In genomic region chr12:40646891-40647290, GRCh38 we compare ENCODE assay signal across 18 cellular contexts. TPM values are rescaled to one million over a fixed set of nuclear protein-coding genes. Genes with fewer than 3 reads are reported as not detected.
"Had no signal": no experiment of that assay in that cellular context is flagged by ENCODE, and none has a peak within 500 bp of the region (broad histone marks: within the 10 kb centered on the region; RNA-seq: fewer than 3 reads in every experiment).

No MANE protein-coding gene starts in this region.

- DNase-seq: activated CD4-positive, alpha-beta T cell treated with anti-CD3 and anti-CD28 coated beads for 36 hours; activated CD4-positive, alpha-beta T cell treated with anti-CD3 and anti-CD28 coated beads, Interleukin-2, amount 50 U/mL, for 4 hours; activated effector memory CD4-positive, alpha-beta T cell treated with Interleukin-2 at 50 U/mL for 16 hours; activated naive CD4-positive, alpha-beta T cell treated with anti-CD3 and anti-CD28 coated beads for 36 hours; activated naive CD8-positive, alpha-beta T cell treated with anti-CD3 and anti-CD28 coated beads, Interleukin-2, amount 10 ng/mL, durations not matched to agents 7 days and 5 days; activated T-cell treated with anti-CD3 and anti-CD28 coated beads, Interleukin-2, amount 50 U/mL, for 72 hours; amniotic stem cell; heart left ventricle; naive B cell; spleen; stimulated activated CD4-positive, alpha-beta T cell treated with anti-CD3 and anti-CD28 coated beads, Interleukin-4, amount 100 ng/mL, for 1 hour; stimulated activated naive CD4-positive, alpha-beta T cell; testis; trophoblast cell; uterus had no signal

- ATAC-seq: activated CD4-positive, alpha-beta T cell treated with anti-CD3 and anti-CD28 coated beads for 36 hours; activated T-cell treated with anti-CD3 and anti-CD28 coated beads, Interleukin-2, amount 50 U/mL, for 72 hours; gastroesophageal sphincter; heart left ventricle; WTC11 had no signal

RNA-seq across cellular contexts. Expression of gene CNTN1, which starts 45.3 kb away (rescaled TPM):
- total RNA-seq: activated CD4-positive, alpha-beta T cell treated with anti-CD3 and anti-CD28 coated beads for 36 hours; activated CD8-positive, alpha-beta memory T cell treated with anti-CD3 and anti-CD28 coated beads for 36 hours; activated naive CD4-positive, alpha-beta T cell treated with anti-CD3 and anti-CD28 coated beads for 36 hours; activated naive CD8-positive, alpha-beta T cell treated with anti-CD3 and anti-CD28 coated beads, Interleukin-2, amount 10 ng/mL, durations not matched to agents 7 days and 5 days; activated T-cell treated with anti-CD3 and anti-CD28 coated beads, Interleukin-2, amount 50 U/mL, for 72 hours had no signal
